Comparison of ENCODE assay signal across 17 cellular contexts in genomic region chr4:83040269-83040668, GRCh38. TPM values are rescaled to one million over a fixed set of nuclear protein-coding genes. Genes with fewer than 3 reads are reported as not detected.
A peak's percentile ranks its signal among the peaks of the same experiment; 100 is the strongest.
DNase-seq lines count a peak whose midpoint lies in the region; ATAC-seq and TF ChIP-seq lines count a peak whose summit lies in the region.
"Had no signal": no experiment of that assay in that cellular context is flagged by ENCODE, and none has a peak within 500 bp of the region (broad histone marks: within the 10 kb centered on the region; RNA-seq: fewer than 3 reads in every experiment).

No MANE protein-coding gene starts in this region.

- 0 out of 2 replicates have a peak, but pooled peaks cover 3% of the 10 kb centered on the region for H3K36me3 ChIP-seq in GM23248 (ENCODE audit: low read depth)

- H3K79me2 ChIP-seq in GM23248 (ENCODE audit: insufficient read depth), result peaks cover 89% of the 10 kb centered on the region

- peaks cover 43% of the 10 kb centered on the region for H3K4me1 Mint-ChIP-seq in stimulated activated effector memory CD8-positive, alpha-beta T cell treated with anti-CD3 and anti-CD28 coated beads, Interleukin-12 subunit alpha, Interleukin-12 subunit beta, amount 100 ng/mL, for 72 hours

- DNase-seq in GM23248 (peak; percentile 16), astrocyte of the cerebellum (ENCODE audit: low read depth) (no peak), fibroblast of the aortic adventitia (ENCODE audit: low read depth) (no peak), NCI-H1092 treated with DMSO at 0.1 percent for 48 hours (lab: John Stamatoyannopoulos, UW) (no peak), NCI-H774 (lab: John Stamatoyannopoulos, UW) (no peak), HUDEP-2 (lab: John Stamatoyannopoulos, UW; ENCODE audit: unreplicated experiment in 76 of 76) (no peak)
- peak in 1 of 2 donors; percentile 10 for DNase-seq in stimulated activated effector memory CD8-positive, alpha-beta T cell treated with anti-CD3 and anti-CD28 coated beads, Interleukin-12 subunit alpha, Interleukin-12 subunit beta, amount 100 ng/mL, for 72 hours (ENCODE audit: low spot score in 2 of 2)
- DNase-seq: Calu3; CD4-positive, alpha-beta T cell; DMS79; MM.1S; NCI-H1105 treated with DMSO at 0.1 percent for 48 hours; NCI-H187; NCI-H446 treated with DMSO at 0.1 percent for 48 hours; NCI-H82 had no signal

- in situ Hi-C loops in GM23248 (cut with MboI) (no loop called here), astrocyte of the cerebellum (cut with HindIII; ENCODE audit: low sequenced_read_pairs) (no loop called here)

- H3K4me1 ChIP-seq in GM23248 (ENCODE audit: insufficient read depth), result peaks cover 37% of the 10 kb centered on the region

- no peak overlapping the region for H3K9ac ChIP-seq in GM23248

- H2AFZ ChIP-seq in GM23248, result no peak overlapping the region

- no peaks in the 10 kb centered on the region for H4K20me1 ChIP-seq in GM23248 (ENCODE audit: insufficient read depth)

- H3K27ac ChIP-seq in GM23248, result no peak overlapping the region

- TF ChIP-seq CTCF in astrocyte of the cerebellum (IDR thresholded peaks at IDR 0.05; ENCODE audit: low read depth, low read length, missing control alignments) (peak; percentile 8), fibroblast of the aortic adventitia (IDR thresholded peaks at IDR 0.05; ENCODE audit: insufficient read depth, low read length) (peak; percentile 16)

- H3K27ac Mint-ChIP-seq in stimulated activated effector memory CD8-positive, alpha-beta T cell treated with anti-CD3 and anti-CD28 coated beads, Interleukin-12 subunit alpha, Interleukin-12 subunit beta, amount 100 ng/mL, for 72 hours, result peak overlapping the region; percentile 74
- H3K27ac Mint-ChIP-seq: CD4-positive, alpha-beta T cell had no signal

- no peaks in the 10 kb centered on the region for H3K27me3 ChIP-seq in GM23248 (replicated peaks; ENCODE audit: insufficient read depth)

- no peak for ATAC-seq in stimulated activated effector memory CD8-positive, alpha-beta T cell treated with anti-CD3 and anti-CD28 coated beads, Interleukin-12 subunit alpha, Interleukin-12 subunit beta, amount 100 ng/mL, for 72 hours
- ATAC-seq: Panc1, Right ventricle myocardium inferior had no signal

- peaks cover 37% of the 10 kb centered on the region for H3K36me3 Mint-ChIP-seq in stimulated activated effector memory CD8-positive, alpha-beta T cell treated with anti-CD3 and anti-CD28 coated beads, Interleukin-12 subunit alpha, Interleukin-12 subunit beta, amount 100 ng/mL, for 72 hours

- H3K9me2 ChIP-seq in GM23248 (ENCODE audit: insufficient read depth), result no peaks in the 10 kb centered on the region

- H3K9me3 ChIP-seq in GM23248 (ENCODE audit: low read depth), result no peaks in the 10 kb centered on the region

- H3F3A ChIP-seq in GM23248 (ENCODE audit: insufficient read depth), result peaks cover 26% of the 10 kb centered on the region

- H3K4me3 Mint-ChIP-seq in stimulated activated effector memory CD8-positive, alpha-beta T cell treated with anti-CD3 and anti-CD28 coated beads, Interleukin-12 subunit alpha, Interleukin-12 subunit beta, amount 100 ng/mL, for 72 hours, result no peak overlapping the region
- H3K4me3 Mint-ChIP-seq: CD4-positive, alpha-beta T cell had no signal

- H3K4me3 ChIP-seq in GM23248 (no peak overlapping the region), astrocyte of the cerebellum (ENCODE audit: low read depth, low read length) (no peak overlapping the region), fibroblast of the aortic adventitia (ENCODE audit: low read depth, low read length) (no peak overlapping the region)

- no peaks in the 10 kb centered on the region for H3K9me3 Mint-ChIP-seq in stimulated activated effector memory CD8-positive, alpha-beta T cell treated with anti-CD3 and anti-CD28 coated beads, Interleukin-12 subunit alpha, Interleukin-12 subunit beta, amount 100 ng/mL, for 72 hours
- H3K9me3 Mint-ChIP-seq: CD4-positive, alpha-beta T cell had no signal

- 97 to 98% methylated on average over 3 of the region's 3 CpGs for WGBS in GM23248 (ENCODE audit: low coverage in 1 of 2, low lambda C conversion rate in 2 of 2, missing lambda C conversion rate in 2 of 2), 2 experiments

- H3K4me2 ChIP-seq in GM23248 (ENCODE audit: unreplicated experiment), result no peak overlapping the region

RNA-seq across cellular contexts. Expression of gene COPS4, which starts 5.3 kb away (rescaled TPM):
- total RNA-seq in GM23248 (2014; rRNA removed; shearing (Covaris generic)), result 69.2 and 83.7 TPM in 2 replicates
- 67.0 and 74.0 TPM in 2 replicates for polyA plus RNA-seq in GM23248 (2016; fragmentation: Nextera tagmentation; extraction: Ambion mirVana)
- total RNA-seq in fibroblast of the aortic adventitia (ENCODE audit: low replicate concordance), result 37.5 and 69.3 TPM in 2 replicates

RNA-seq across cellular contexts. Expression of gene LIN54, which starts 29.6 kb away (rescaled TPM):
- 10.4 and 13.3 TPM in 2 replicates for total RNA-seq in GM23248 (2014; rRNA removed; shearing (Covaris generic))
- polyA plus RNA-seq in GM23248 (2016; fragmentation: Nextera tagmentation; extraction: Ambion mirVana), result 6.4 and 6.8 TPM in 2 replicates
- 5.1 and 42.5 TPM in 2 replicates for total RNA-seq in fibroblast of the aortic adventitia (ENCODE audit: low replicate concordance)
